Comparison of ENCODE assay signal across 1 cellular context in the genomic region with DNA sequence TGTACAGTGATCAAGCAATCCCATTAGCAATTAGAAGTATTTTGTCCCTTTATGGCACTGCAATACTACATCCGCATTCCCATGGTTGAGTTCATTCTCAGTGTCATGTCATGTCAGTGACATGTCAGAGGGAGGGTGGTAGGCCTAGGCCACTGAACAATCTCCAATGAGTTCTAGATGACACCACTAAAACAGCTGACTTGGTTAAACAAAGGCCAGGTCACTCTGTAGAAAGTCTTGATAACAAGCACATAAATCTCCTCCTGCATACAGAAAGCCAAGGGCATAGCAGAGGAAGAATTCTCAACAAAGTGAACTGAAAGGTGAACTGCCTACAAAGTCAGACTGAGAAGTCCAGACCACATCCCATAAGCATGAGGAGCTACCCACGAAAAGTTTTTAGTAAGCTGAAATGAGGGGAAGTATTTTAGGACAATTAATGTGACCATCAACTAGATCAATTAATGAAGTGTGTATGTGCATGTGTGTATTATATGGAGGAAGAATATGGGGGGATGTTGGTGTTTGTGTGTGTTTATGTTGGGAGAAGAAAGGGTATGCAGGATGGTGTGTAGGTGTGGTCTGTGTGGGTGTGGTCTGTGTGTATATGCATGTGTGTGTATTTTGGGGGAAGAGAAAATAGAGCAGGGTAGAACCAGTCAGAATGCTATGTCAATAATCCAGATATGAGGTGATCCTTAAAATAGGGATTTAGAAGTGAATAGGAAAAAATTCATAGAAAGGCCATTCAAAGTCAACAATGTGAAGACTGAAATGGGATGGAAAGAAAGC.
TF ChIP-seq lines count a peak whose summit lies in the region.

No MANE protein-coding gene starts in this region.

TF ChIP-seq in HEK293, 187 proteins besides CTCF, POLR2A, EP300 and RAD21:
- TF ChIP-seq KLF9 (tag by site-specific recombination; IDR thresholded peaks at IDR 0.05; ENCODE audit: low read depth): peak; percentile 70
- peak; percentile 96 for TF ChIP-seq ZFHX2 (tag by site-specific recombination; conservative IDR thresholded peaks at IDR 0.05)
- TF ChIP-seq EGR2 (tag by site-specific recombination; IDR thresholded peaks at IDR 0.05; ENCODE audit: low read depth): peak; percentile 95
- no peak for TF ChIP-seq ZNF76 (tag by site-specific recombination; IDR thresholded peaks at IDR 0.05; ENCODE audit: borderline replicate concordance, low read depth)
- TF ChIP-seq ZNF155 (tag by site-specific recombination; IDR thresholded peaks at IDR 0.05): no peak
- no peak for TF ChIP-seq PRDM2 (tag by site-specific recombination; IDR thresholded peaks at IDR 0.05; ENCODE audit: borderline replicate concordance)
- TF ChIP-seq GLIS1 (tag by site-specific recombination; IDR thresholded peaks at IDR 0.05): no peak
- TF ChIP-seq KLF1 (tag by site-specific recombination; IDR thresholded peaks at IDR 0.05): peak; percentile 57
